Comparison of ENCODE assay signal across 29 cellular contexts in genomic region chr5:143820451-143820850, GRCh38. TPM values are rescaled to one million over a fixed set of nuclear protein-coding genes. Genes with fewer than 3 reads are reported as not detected.
"Had no signal": no experiment of that assay in that cellular context is flagged by ENCODE, and none has a peak within 500 bp of the region (broad histone marks: within the 10 kb centered on the region; RNA-seq: fewer than 3 reads in every experiment).

No MANE protein-coding gene starts in this region.

- ATAC-seq: activated CD8-positive, alpha-beta memory T cell treated with anti-CD3 and anti-CD28 coated beads, Interleukin-2, amount 10 ng/mL, durations not matched to agents 7 days and 5 days; activated CD8-positive, alpha-beta T cell treated with anti-CD3 and anti-CD28 coated beads for 36 hours; foreskin keratinocyte; left lung; natural killer cell; psoas muscle; stimulated activated effector memory CD8-positive, alpha-beta T cell treated with anti-CD3 and anti-CD28 coated beads, Interleukin-12 subunit alpha, Interleukin-12 subunit beta, amount 100 ng/mL, for 72 hours; stimulated activated naive CD8-positive, alpha-beta T cell treated with anti-CD3 and anti-CD28 coated beads, Interleukin-15, amount 100 ng/mL, for 72 hours had no signal

- H3K27me3 ChIP-seq: foreskin keratinocyte, left lung, right atrium auricular region, tibial artery had no signal

- H3K9me3 ChIP-seq: left lung, psoas muscle, right atrium auricular region, tibial artery had no signal

- H3K27ac ChIP-seq: coronary artery, foreskin keratinocyte, left lung, psoas muscle, right atrium auricular region, tibial artery, WERI-Rb-1 had no signal

- H3K36me3 ChIP-seq: left lung, right atrium auricular region, tibial artery, WERI-Rb-1 had no signal

- FAIRE-seq: TTC549 had no signal

- H3K4me1 ChIP-seq: foreskin keratinocyte had no signal

- DNase-seq: activated CD4-positive, alpha-beta T cell treated with anti-CD3 and anti-CD28 coated beads, Interleukin-2, amount 10 ng/mL, durations not matched to agents 7 days and 5 days; activated CD4-positive, CD25-positive, alpha-beta regulatory T cell treated with anti-CD3 and anti-CD28 coated beads, Interleukin-2, amount 50 U/mL, for 72 hours; activated CD8-positive, alpha-beta memory T cell treated with anti-CD3 and anti-CD28 coated beads, Interleukin-2, amount 10 ng/mL, durations not matched to agents 7 days and 5 days; activated CD8-positive, alpha-beta T cell treated with anti-CD3 and anti-CD28 coated beads for 36 hours; activated effector memory CD4-positive, alpha-beta T cell treated with anti-CD3 and anti-CD28 coated beads, Interleukin-2, amount 50 U/mL, for 16 hours; activated naive CD4-positive, alpha-beta T cell treated with anti-CD3 and anti-CD28 coated beads, Interleukin-2, amount 10 ng/mL, durations not matched to agents 7 days and 5 days; activated T-cell treated with anti-CD3 and anti-CD28 coated beads for 4 hours; cerebellar nuclear complex; endodermal cell; foreskin keratinocyte; left lung; natural killer cell; psoas muscle; stimulated activated CD4-positive, alpha-beta T cell treated with anti-CD3 and anti-CD28 coated beads, Interleukin-12 subunit alpha, Interleukin-12 subunit beta, amount 100 ng/mL, for 4 hours; stimulated activated CD4-positive, alpha-beta T cell treated with anti-CD3 and anti-CD28 coated beads, Interleukin-1b, Interleukin-23, amount 100 ng/mL, for 48 hours; stimulated activated naive CD8-positive, alpha-beta T cell treated with anti-CD3 and anti-CD28 coated beads, Interleukin-15, amount 100 ng/mL, for 72 hours; tibial artery; WERI-Rb-1 had no signal

- H3K4me3 ChIP-seq: coronary artery, left lung, psoas muscle, right atrium auricular region, tibial artery had no signal

RNA-seq across cellular contexts. Expression of gene HMHB1, which starts 8.5 kb away (rescaled TPM):
- total RNA-seq: activated CD4-positive, alpha-beta T cell treated with anti-CD3 and anti-CD28 coated beads, Interleukin-2, amount 10 ng/mL, durations not matched to agents 7 days and 5 days; activated CD8-positive, alpha-beta T cell treated with anti-CD3 and anti-CD28 coated beads for 36 hours; endodermal cell; fibroblast of lung; foreskin keratinocyte; glomerular endothelial cell; kidney epithelial cell; left lung; lung microvascular endothelial cell; mesothelial cell of epicardium; natural killer cell; osteocyte; psoas muscle; right atrium auricular region; ureter had no signal
- polyA plus RNA-seq: fibroblast of lung, foreskin keratinocyte, psoas muscle had no signal
